ENCODE assay signal across 8 cellular contexts in genomic region chr9:40970340-40970739, GRCh38.
A peak's percentile ranks its signal among the peaks of the same experiment; 100 is the strongest.
DNase-seq lines count a peak whose midpoint lies in the region; ATAC-seq and TF ChIP-seq lines count a peak whose summit lies in the region.
"Not testable (repeated sequence)": the region's sequence is repeated elsewhere in the genome, so short reads cannot be mapped to it uniquely, and the experiment has no call there.

No MANE protein-coding gene starts in this region.

- H3K9me3 Mint-ChIP-seq in CD4-positive, alpha-beta T cell; HFFc6: not testable (repeated sequence)

- H3K27me3 ChIP-seq in CD4-positive, alpha-beta T cell (ENCODE audit: control insufficient read depth, insufficient read depth, low read length); PC-9 (ENCODE audit: insufficient read depth, low read depth); right atrium auricular region; osteoblast (ENCODE audit: insufficient read depth, low read length): not testable (repeated sequence)

- not testable (repeated sequence) for H3F3A ChIP-seq in PC-9 (ENCODE audit: insufficient read depth, low read depth)

- not testable (repeated sequence) for ATAC-seq in CD4-positive, alpha-beta T cell (ENCODE audit: poor library complexity)

- not testable (repeated sequence) for DNase-seq in CD4-positive, alpha-beta T cell; HFFc6; PC-9; astrocyte of the spinal cord (ENCODE audit: low read depth, low spot score); epithelial cell of proximal tubule (ENCODE audit: low read depth); right atrium auricular region (ENCODE audit: low spot score); osteoblast (ENCODE audit: insufficient read length, low spot score, missing footprints)

- not testable (repeated sequence) for H2AFZ ChIP-seq in PC-9; osteoblast (ENCODE audit: low read length)

- H3K9me3 ChIP-seq in CD4-positive, alpha-beta T cell (ENCODE audit: control insufficient read depth, low read length); PC-9 (ENCODE audit: insufficient read depth, low read depth); right atrium auricular region; osteoblast (ENCODE audit: low read depth, low read length): not testable (repeated sequence)

- not testable (repeated sequence) for H3K4me1 Mint-ChIP-seq in CD4-positive, alpha-beta T cell (ENCODE audit: low read depth); HFFc6 (ENCODE audit: low read depth)

- not testable (repeated sequence) for H3K27me3 Mint-ChIP-seq in CD4-positive, alpha-beta T cell; HFFc6 (ENCODE audit: insufficient read depth)

- H3K79me2 ChIP-seq in PC-9 (ENCODE audit: low read depth); osteoblast (ENCODE audit: insufficient read depth, low read length): not testable (repeated sequence)

- H3K27ac ChIP-seq in 22Rv1; CD4-positive, alpha-beta T cell (ENCODE audit: low read depth, low read length); PC-9; right atrium auricular region; osteoblast (ENCODE audit: low read depth, low read length): not testable (repeated sequence)

- H3K4me3 Mint-ChIP-seq in CD4-positive, alpha-beta T cell; HFFc6: not testable (repeated sequence)

- TF ChIP-seq CTCF in 22Rv1 (IDR thresholded peaks at IDR 0.05), result peak; percentile 70
- peak; percentile 42 for TF ChIP-seq CTCF in CD4-positive, alpha-beta T cell (IDR thresholded peaks at IDR 0.05)
- TF ChIP-seq CTCF in HFFc6 (IDR thresholded peaks at IDR 0.05), result peak; percentile 80
- peak; percentile 46 for TF ChIP-seq CTCF in PC-9 (conservative IDR thresholded peaks at IDR 0.05)
- TF ChIP-seq CTCF in astrocyte of the spinal cord (IDR thresholded peaks at IDR 0.05; ENCODE audit: low read depth, low read length), result peak; percentile 34
- TF ChIP-seq CTCF in epithelial cell of proximal tubule (conservative IDR thresholded peaks at IDR 0.05; ENCODE audit: low read depth, low read length), result peak; percentile 38
- peak; percentile 22 to 50 for TF ChIP-seq CTCF in right atrium auricular region (IDR thresholded peaks at IDR 0.05)
- TF ChIP-seq CTCF in osteoblast (IDR thresholded peaks at IDR 0.05; ENCODE audit: extremely low read depth, low read depth, low read length), result peak; percentile 35

- CTCF ChIA-PET in CD4-positive, alpha-beta T cell (lab: Charles Lee); PC-9 (lab: Charles Lee): not testable (repeated sequence)

- intact Hi-C loops in CD4-positive, alpha-beta T cell (cut with DNase I, micrococcal nuclease); PC-9 (cut with micrococcal nuclease; ENCODE audit: unreplicated experiment): not testable (repeated sequence)

- H3K36me3 Mint-ChIP-seq in CD4-positive, alpha-beta T cell (ENCODE audit: low read depth); HFFc6 (ENCODE audit: low read depth): not testable (repeated sequence)

- in situ Hi-C loops in astrocyte of the spinal cord (cut with HindIII; ENCODE audit: low sequenced_read_pairs), result not testable (repeated sequence)

- H3K36me3 ChIP-seq in PC-9 (ENCODE audit: low read depth); right atrium auricular region; osteoblast (ENCODE audit: insufficient read depth, low read length): not testable (repeated sequence)

- H4K20me1 ChIP-seq in PC-9 (ENCODE audit: insufficient read depth); osteoblast (ENCODE audit: insufficient read depth, low read length): not testable (repeated sequence)

- H3K4me3 ChIP-seq in PC-9; astrocyte of the spinal cord (ENCODE audit: low read depth, low read length); epithelial cell of proximal tubule (ENCODE audit: low read depth, low read length); right atrium auricular region; osteoblast (ENCODE audit: insufficient read depth, low read length): not testable (repeated sequence)

- H3K4me1 ChIP-seq in PC-9 (replicated peaks; ENCODE audit: insufficient read depth); right atrium auricular region; osteoblast (ENCODE audit: insufficient read depth, low read length): not testable (repeated sequence)

- not testable (repeated sequence) for BruUV-seq in PC-9 (replicated peaks; lab: Mats Ljungman, UMichigan)

- H3K9me2 ChIP-seq in PC-9 (ENCODE audit: insufficient read depth), result not testable (repeated sequence)

- not testable (repeated sequence) for H3K4me2 ChIP-seq in PC-9; osteoblast (ENCODE audit: insufficient read depth, low read length)

- POLR2A ChIA-PET in CD4-positive, alpha-beta T cell (lab: Charles Lee); PC-9 (lab: Charles Lee; ENCODE audit: unreplicated experiment): not testable (repeated sequence)

- not testable (repeated sequence) for H3K27ac Mint-ChIP-seq in CD4-positive, alpha-beta T cell; HFFc6
